Comparison of ENCODE assay signal across 15 cellular contexts in genomic region chr20:10522328-10522727, GRCh38.
DNase-seq lines count a peak whose midpoint lies in the region; ATAC-seq, FAIRE-seq and TF ChIP-seq lines count a peak whose summit lies in the region.
"Had no signal": no experiment of that assay in that cellular context is flagged by ENCODE, and none has a peak within 500 bp of the region (broad histone marks: within the 10 kb centered on the region; RNA-seq: fewer than 3 reads in every experiment).

No MANE protein-coding gene starts in this region.

- peak overlapping the region; percentile 17 for H2BK15ac ChIP-seq in neuronal stem cell (ENCODE audit: low read length)

- WGBS in neuronal stem cell (ENCODE audit: extremely low coverage in 2 of 2, insufficient read length in 2 of 2, insufficient replicate concordance in 1 of 2), 2 donors = no CpG with 5 or more reads among the region's 8 CpGs

- H3K36me3 Mint-ChIP-seq in activated CD4-positive, alpha-beta T cell treated with anti-CD3 and anti-CD28 coated beads for 36 hours (ENCODE audit: low read depth) = peaks cover 3% of the 10 kb centered on the region

- no peak overlapping the region for H3K4ac ChIP-seq in neuronal stem cell (ENCODE audit: low read length)

- no peak overlapping the region for H3K14ac ChIP-seq in neuronal stem cell (ENCODE audit: low read length)

- DNase-seq in COR-L47 (lab: John Stamatoyannopoulos, UW) (peak; percentile 28), NCI-H146 (lab: John Stamatoyannopoulos, UW) (peak; percentile 70), choroid plexus epithelial cell (ENCODE audit: low read depth) (peak; percentile 48), neuronal stem cell (ENCODE audit: low spot score) (no peak), GM19239 (ENCODE audit: insufficient read length, low spot score) (no peak)
- no peak for DNase-seq in activated CD4-positive, alpha-beta T cell treated with anti-CD3 and anti-CD28 coated beads for 36 hours
- DNase-seq: ACHN, AML-193, Caco-2, NCI-H2029 had no signal

- H2BK120ac ChIP-seq in neuronal stem cell (ENCODE audit: low read depth, low read length) = no peak overlapping the region

- H3K27ac ChIP-seq in neuronal stem cell (replicated peaks; ENCODE audit: low read length) = no peak overlapping the region
- H3K27ac ChIP-seq: HL-60 had no signal

- no peak overlapping the region for H2AFZ ChIP-seq in neuronal stem cell (ENCODE audit: low read length)

- CTCF ChIA-PET in activated CD4-positive, alpha-beta T cell treated with anti-CD3 and anti-CD28 coated beads for 36 hours (lab: Charles Lee) = interaction anchor here (0.8 kb wide), 1 partner anchor 60 kb away, joined by 3 read pairs; no protein-coding TSS in a partner anchor

- POLR2A ChIA-PET in activated CD4-positive, alpha-beta T cell treated with anti-CD3 and anti-CD28 coated beads for 36 hours (lab: Charles Lee) = no interaction called here

- peaks cover 22 to 24% of the 10 kb centered on the region in 2 donors for H3K4me1 ChIP-seq in neuronal stem cell (ENCODE audit: control insufficient read depth in 2 of 2, insufficient read depth in 1 of 2, low read depth in 1 of 2, low read length in 2 of 2)
- H3K4me1 ChIP-seq: Caco-2, HAP-1 had no signal

- intact Hi-C loops in activated CD4-positive, alpha-beta T cell treated with anti-CD3 and anti-CD28 coated beads for 36 hours (cut with DNase I, micrococcal nuclease) = no loop called here

- H3K23ac ChIP-seq in neuronal stem cell (ENCODE audit: low read depth, low read length, poor library complexity) = no peak overlapping the region

- no peak overlapping the region for H3K4me3 ChIP-seq in choroid plexus epithelial cell (ENCODE audit: low read depth, low read length)
- no peak overlapping the region for H3K4me3 ChIP-seq in neuronal stem cell (ENCODE audit: low read length in 2 of 2)
- H3K4me3 ChIP-seq: HAP-1 had no signal

- no peaks in the 10 kb centered on the region for H3K27me3 ChIP-seq in neuronal stem cell (ENCODE audit: control insufficient read depth in 3 of 3, insufficient read depth in 3 of 3, low read depth in 1 of 3, low read length in 3 of 3)

- H3K79me1 ChIP-seq in neuronal stem cell (ENCODE audit: low read depth, low read length) = no peaks in the 10 kb centered on the region

- no peak overlapping the region for H3K4me3 Mint-ChIP-seq in activated CD4-positive, alpha-beta T cell treated with anti-CD3 and anti-CD28 coated beads for 36 hours

- peaks cover 29% of the 10 kb centered on the region for H3K4me1 Mint-ChIP-seq in activated CD4-positive, alpha-beta T cell treated with anti-CD3 and anti-CD28 coated beads for 36 hours

- no peak for TF ChIP-seq CTCF in choroid plexus epithelial cell (conservative IDR thresholded peaks at IDR 0.05; ENCODE audit: low read depth, low read length)

- no peak overlapping the region for H3K27ac Mint-ChIP-seq in activated CD4-positive, alpha-beta T cell treated with anti-CD3 and anti-CD28 coated beads for 36 hours

- H2AK5ac ChIP-seq in neuronal stem cell (ENCODE audit: low read depth, low read length) = peak overlapping the region; percentile 10

- no peak overlapping the region for H3K4me2 ChIP-seq in neuronal stem cell (ENCODE audit: insufficient read depth, low read length, poor library complexity, severe bottlenecking)

- no peak overlapping the region for H2BK12ac ChIP-seq in neuronal stem cell (ENCODE audit: low read length)

- H3K36me3 ChIP-seq in neuronal stem cell (replicated peaks in 1 of 2; ENCODE audit: control insufficient read depth in 2 of 2, insufficient read depth in 2 of 2, low read length in 2 of 2) = no peaks in the 10 kb centered on the region
- H3K36me3 ChIP-seq: HAP-1 had no signal

- H3K9ac ChIP-seq in neuronal stem cell (ENCODE audit: low read depth, low read length, poor library complexity) = no peak overlapping the region

- H4K8ac ChIP-seq in neuronal stem cell (ENCODE audit: low read depth, low read length) = no peak overlapping the region

- FAIRE-seq in GM19239 (lab: Jason Lieb, UNC) = no peak
- FAIRE-seq: HTR-8/SVneo, RCC 7860 had no signal

- H3K27me3 Mint-ChIP-seq in activated CD4-positive, alpha-beta T cell treated with anti-CD3 and anti-CD28 coated beads for 36 hours = no peaks in the 10 kb centered on the region

- ATAC-seq in activated CD4-positive, alpha-beta T cell treated with anti-CD3 and anti-CD28 coated beads for 36 hours = no peak
- ATAC-seq in GM18870 (IDR thresholded peaks at IDR 0.05; ENCODE audit: unreplicated experiment) = no peak

- no peaks in the 10 kb centered on the region for H3K9me3 Mint-ChIP-seq in activated CD4-positive, alpha-beta T cell treated with anti-CD3 and anti-CD28 coated beads for 36 hours (ENCODE audit: low read depth)

- peak overlapping the region; percentile 66 for H3K18ac ChIP-seq in neuronal stem cell (ENCODE audit: low read length)

- H4K91ac ChIP-seq in neuronal stem cell (ENCODE audit: low read depth, low read length, poor library complexity) = no peak overlapping the region

- H2BK5ac ChIP-seq in neuronal stem cell (ENCODE audit: low read length) = no peak overlapping the region

- H3K9me3 ChIP-seq in neuronal stem cell (replicated peaks in 1 of 2; ENCODE audit: control insufficient read depth in 2 of 2, insufficient read depth in 1 of 2, low read depth in 1 of 2, low read length in 2 of 2) = peaks cover 0 to 16% of the 10 kb centered on the region in 2 donors
- H3K9me3 ChIP-seq: Caco-2, HAP-1 had no signal

Comparison
In these comparisons a context has a peak if more than half of its experiments do, and no peak if none do; other contexts are left out.
1. DNase-seq: peak in COR-L47 (single experiment), NCI-H146 (single experiment) and choroid plexus epithelial cell (single experiment); none in neuronal stem cell (single experiment), GM19239 (single experiment) and activated CD4-positive, alpha-beta T cell treated with anti-CD3 and anti-CD28 coated beads for 36 hours (single experiment).